ENCODE assay signal across 12 cellular contexts in genomic region chr20:43188861-43189613, GRCh38. TPM values are rescaled to one million over a fixed set of nuclear protein-coding genes. Genes with fewer than 3 reads are reported as not detected.
DNase-seq lines count a peak whose midpoint lies in the region; ATAC-seq and TF ChIP-seq lines count a peak whose summit lies in the region.
"Had no signal": no experiment of that assay in that cellular context is flagged by ENCODE, and none has a peak within 500 bp of the region (broad histone marks: within the 10 kb centered on the region; RNA-seq: fewer than 3 reads in every experiment).

No MANE protein-coding gene starts in this region.

- DNase-seq in NCI-H82 (lab: John Stamatoyannopoulos, UW): peak; percentile 26
- DNase-seq in NCI-H82 treated with DMSO at 0.1 percent for 48 hours (lab: John Stamatoyannopoulos, UW; ENCODE audit: unreplicated experiment): no peak
- DNase-seq in NT2/D1 (ENCODE audit: low read depth, low spot score): no peak
- DNase-seq in iPS-NIHi11 (ENCODE audit: low spot score): peak; percentile 22
- DNase-seq in testis: no peak
- DNase-seq in activated CD4-positive, alpha-beta T cell treated with anti-CD3 and anti-CD28 coated beads, Interleukin-2, amount 10 ng/mL, durations not matched to agents 24 days and 14 days: no peak
- DNase-seq: activated CD4-positive, CD25-positive, alpha-beta regulatory T cell treated with anti-CD3 and anti-CD28 coated beads, Interleukin-2, amount 50 U/mL, for 72 hours; NCI-H1694 had no signal

- TF ChIP-seq CTCF in testis (IDR thresholded peaks at IDR 0.05): no peak

- H3K9me3 ChIP-seq in NT2/D1 (ENCODE audit: insufficient read depth, low read length): no peaks in the 10 kb centered on the region
- no peaks in the 10 kb centered on the region for H3K9me3 ChIP-seq in testis

- peaks cover 52% of the 10 kb centered on the region for H3K27me3 ChIP-seq in NT2/D1 (ENCODE audit: insufficient read depth, insufficient read length)
- H3K27me3 ChIP-seq in testis: no peaks in the 10 kb centered on the region

- intact Hi-C loops in testis (cut with DNase I; ENCODE audit: low total_unique reads): no loop called here
- intact Hi-C loops in activated CD4-positive, alpha-beta T cell treated with anti-CD3 and anti-CD28 coated beads, Interleukin-2, amount 10 ng/mL, durations not matched to agents 24 days and 14 days (cut with micrococcal nuclease): loop anchor here (5.0 kb wide), 1 partner anchor 1452 kb away; no protein-coding TSS in a partner anchor

- TF ChIP-seq POLR2A in testis (IDR thresholded peaks at IDR 0.05) (no peak), GM18505 (IDR thresholded peaks at IDR 0.05; ENCODE audit: borderline replicate concordance, extremely low read depth, insufficient read depth, insufficient read length) (no peak)

- no peak overlapping the region for H3K27ac ChIP-seq in testis
- H3K27ac ChIP-seq: KMS-11 had no signal

- peaks cover 38% of the 10 kb centered on the region for H3K27me3 Mint-ChIP-seq in activated CD4-positive, alpha-beta T cell treated with anti-CD3 and anti-CD28 coated beads, Interleukin-2, amount 10 ng/mL, durations not matched to agents 24 days and 14 days

- no peak overlapping the region for H3K27ac Mint-ChIP-seq in activated CD4-positive, alpha-beta T cell treated with anti-CD3 and anti-CD28 coated beads, Interleukin-2, amount 10 ng/mL, durations not matched to agents 24 days and 14 days

- no peaks in the 10 kb centered on the region for H3K36me3 Mint-ChIP-seq in activated CD4-positive, alpha-beta T cell treated with anti-CD3 and anti-CD28 coated beads, Interleukin-2, amount 10 ng/mL, durations not matched to agents 24 days and 14 days (ENCODE audit: low read depth)

- ATAC-seq in GM18505 (IDR thresholded peaks at IDR 0.05; ENCODE audit: unreplicated experiment) (no peak), HG03521 (IDR thresholded peaks at IDR 0.05; ENCODE audit: unreplicated experiment) (no peak)

- H3K9ac ChIP-seq in NT2/D1 (ENCODE audit: insufficient read length, low read depth): peak overlapping the region; percentile 66
- H3K9ac ChIP-seq: KMS-11 had no signal

- no peaks in the 10 kb centered on the region for H3K9me3 Mint-ChIP-seq in activated CD4-positive, alpha-beta T cell treated with anti-CD3 and anti-CD28 coated beads, Interleukin-2, amount 10 ng/mL, durations not matched to agents 24 days and 14 days

- H3K4me3 Mint-ChIP-seq in activated CD4-positive, alpha-beta T cell treated with anti-CD3 and anti-CD28 coated beads, Interleukin-2, amount 10 ng/mL, durations not matched to agents 24 days and 14 days: no peak overlapping the region

- H3K4me3 ChIP-seq in NT2/D1 (ENCODE audit: insufficient read length, low read depth) (peak overlapping the region; percentile 57), testis (peak overlapping the region; percentile 26 to 38)

- H3K4me1 ChIP-seq in NT2/D1 (ENCODE audit: insufficient read depth, insufficient read length) (peaks cover 3% of the 10 kb centered on the region), testis (peaks cover 15% of the 10 kb centered on the region)

- H3K4me1 Mint-ChIP-seq in activated CD4-positive, alpha-beta T cell treated with anti-CD3 and anti-CD28 coated beads, Interleukin-2, amount 10 ng/mL, durations not matched to agents 24 days and 14 days: peaks cover 4% of the 10 kb centered on the region

- H3K36me3 ChIP-seq in NT2/D1 (ENCODE audit: insufficient read depth, insufficient read length, low read length) (no peaks in the 10 kb centered on the region), testis (ENCODE audit: low read depth, missing control alignments) (no peaks in the 10 kb centered on the region)

- 1% methylated on average over 24 to 60 of the region's 71 CpGs for WGBS in testis, 2 donors

RNA-seq across cellular contexts. Expression of gene PTPRT, which starts 0.7 kb away (rescaled TPM):
- total RNA-seq in testis: 1 to 10 TPM; 2.3 TPM
- polyA plus RNA-seq in testis (ENCODE audit: insufficient read depth, low read depth, low replicate concordance): 2.5 TPM
- not detected in 2 replicates for total RNA-seq in activated CD4-positive, alpha-beta T cell treated with anti-CD3 and anti-CD28 coated beads, Interleukin-2, amount 10 ng/mL, durations not matched to agents 24 days and 14 days
- total RNA-seq: myocyte had no signal

Comparison
In these comparisons a context has a peak if more than half of its experiments do, and no peak if none do; other contexts are left out.
1. DNase-seq: peak in NCI-H82 (single experiment) and iPS-NIHi11 (single experiment); none in NCI-H82 treated with DMSO at 0.1 percent for 48 hours (single experiment), NT2/D1 (single experiment), testis (single experiment) and activated CD4-positive, alpha-beta T cell treated with anti-CD3 and anti-CD28 coated beads, Interleukin-2, amount 10 ng/mL, durations not matched to agents 24 days and 14 days (single experiment).